17 cellular contexts compared by ENCODE assay signal in genomic region chr2:105554235-105554634, GRCh38.
"Had no signal": no experiment of that assay in that cellular context is flagged by ENCODE, and none has a peak within 500 bp of the region (broad histone marks: within the 10 kb centered on the region; RNA-seq: fewer than 3 reads in every experiment).

No MANE protein-coding gene starts in this region.

- H3K4me3 ChIP-seq: Peyer's patch, SJSA1 had no signal

- H3K27me3 ChIP-seq: Peyer's patch, SJSA1 had no signal

- H3K36me3 ChIP-seq: Peyer's patch, SJSA1 had no signal

- H3K27ac ChIP-seq: Peyer's patch had no signal

- DNase-seq: Kasumi-1, KG1, NCI-H1092 treated with DMSO at 0.1 percent for 48 hours, NCI-H1436, NCI-H187, NCI-H2029, NCI-H2081 treated with DMSO at 0.1 percent for 48 hours, NCI-H2171, NCI-H446, NCI-H510A, NCI-H524 treated with DMSO at 0.1 percent for 48 hours, NCI-H69, NCI-H774, Right ventricle myocardium superior, SIG-M5 had no signal

- H3K9me3 ChIP-seq: Peyer's patch, SJSA1 had no signal

- H3K4me1 ChIP-seq: Peyer's patch had no signal
